In the genomic region with DNA sequence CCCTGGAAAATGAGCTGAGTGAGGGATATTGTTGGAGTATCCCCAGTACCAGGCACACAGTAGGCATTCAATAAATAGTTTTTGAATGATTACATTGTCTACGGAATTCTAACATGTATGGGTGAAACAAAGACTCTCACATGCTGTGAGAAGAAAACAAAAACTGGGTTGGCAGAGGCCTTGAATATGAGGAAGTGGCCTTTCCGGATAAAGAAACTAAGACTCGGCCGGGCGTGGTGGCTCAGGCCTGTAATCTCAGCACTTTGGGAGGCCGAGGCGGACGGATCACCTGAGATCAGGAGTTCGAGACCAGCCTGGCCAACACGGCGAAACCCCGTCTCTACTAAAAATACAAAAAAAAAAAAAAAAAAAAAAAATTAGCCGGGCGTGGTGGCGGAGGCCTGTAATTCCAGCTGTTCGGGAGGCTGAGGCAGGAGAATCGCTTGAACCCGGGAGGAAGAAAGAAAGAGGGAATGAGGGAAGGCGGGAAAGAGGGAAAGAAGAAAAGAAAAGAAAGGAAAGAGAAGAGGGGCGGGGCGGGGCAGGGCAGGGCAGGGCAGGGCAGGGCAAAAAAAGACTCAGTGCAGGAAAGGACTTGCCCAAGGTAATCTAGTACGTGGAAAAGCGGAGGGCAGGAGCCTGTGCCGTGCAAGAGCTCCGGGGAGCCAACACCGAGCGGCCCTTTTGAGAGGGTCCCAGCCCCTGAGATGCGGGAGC, we compare ENCODE assay signal across 8 cellular contexts. TPM values are rescaled to one million over a fixed set of nuclear protein-coding genes. Genes with fewer than 3 reads are reported as not detected.
DNase-seq lines count a peak whose midpoint lies in the region; ATAC-seq and TF ChIP-seq lines count a peak whose summit lies in the region.

No MANE protein-coding gene starts in this region.

- peak overlapping the region; percentile 90 for H3K27ac ChIP-seq in lower lobe of right lung

- H3K4me1 Mint-ChIP-seq in MCF 10A (ENCODE audit: insufficient read depth, unreplicated experiment): peaks cover 14% of the 10 kb centered on the region
- peaks cover 13% of the 10 kb centered on the region for H3K4me1 Mint-ChIP-seq in type B pancreatic cell (ENCODE audit: unreplicated experiment)

- H3K27me3 ChIP-seq in BJ (ENCODE audit: control insufficient read depth, insufficient read depth, low read length) (peaks cover 2% of the 10 kb centered on the region; the same call in 1 of the 2 replicates), lower lobe of right lung (ENCODE audit: low read depth) (no peaks in the 10 kb centered on the region)

- no peaks in the 10 kb centered on the region for H3K36me3 ChIP-seq in BJ (ENCODE audit: control insufficient read depth, insufficient read depth, low read length)
- H3K36me3 ChIP-seq in lower lobe of right lung: no peaks in the 10 kb centered on the region

- ATAC-seq in GM21717 (IDR thresholded peaks at IDR 0.05; ENCODE audit: unreplicated experiment) (peak; percentile 20), lower lobe of right lung (peak in 1 of 2 donors; percentile 18), GM19463 (IDR thresholded peaks at IDR 0.05; ENCODE audit: unreplicated experiment) (no peak)

- peaks cover 15% of the 10 kb centered on the region for H3K4me1 ChIP-seq in lower lobe of right lung

- H3K36me3 Mint-ChIP-seq in MCF 10A (ENCODE audit: insufficient read depth, unreplicated experiment): peaks cover 7% of the 10 kb centered on the region
- H3K36me3 Mint-ChIP-seq in type B pancreatic cell: peaks cover 3% of the 10 kb centered on the region

- H3K4me3 ChIP-seq in BJ (ENCODE audit: low read depth, low read length) (peak overlapping the region; percentile 65), lower lobe of right lung (peak overlapping the region; percentile 86)

- DNase-seq in BJ (ENCODE audit: low read depth) (no peak), NCI-H69 (lab: John Stamatoyannopoulos, UW) (peak; percentile 1), MCF 10A (ENCODE audit: unreplicated experiment) (peak; percentile 9), lower lobe of right lung (peak; percentile 62), type B pancreatic cell (ENCODE audit: extremely low spot score, unreplicated experiment) (no peak), DMS114 treated with DMSO at 0.1 percent for 48 hours (lab: John Stamatoyannopoulos, UW; ENCODE audit: unreplicated experiment) (no peak)

- H3K9me3 ChIP-seq in lower lobe of right lung: no peaks in the 10 kb centered on the region

- BruUV-seq in MCF 10A (replicated peaks; lab: Mats Ljungman, UMichigan): TSS peak; percentile 72

- H3K27me3 Mint-ChIP-seq in MCF 10A (ENCODE audit: insufficient read depth, unreplicated experiment) (no peaks in the 10 kb centered on the region), type B pancreatic cell (no peaks in the 10 kb centered on the region)

- H3K27ac Mint-ChIP-seq in MCF 10A (ENCODE audit: low read depth, unreplicated experiment) (peak overlapping the region; percentile 98), type B pancreatic cell (peak overlapping the region; percentile 99)

- no peak for TF ChIP-seq CTCF in BJ (IDR thresholded peaks at IDR 0.05; ENCODE audit: insufficient read depth, low read depth, low read length)
- TF ChIP-seq CTCF in MCF 10A (IDR thresholded peaks at IDR 0.05; ENCODE audit: unreplicated experiment): no peak
- TF ChIP-seq CTCF in lower lobe of right lung (IDR thresholded peaks at IDR 0.05): no peak
- no peak for TF ChIP-seq CTCF in type B pancreatic cell (conservative IDR thresholded peaks at IDR 0.05)

- CTCF ChIA-PET in BJ (lab: Yijun Ruan, JAX): interaction anchor here (0.8 to 2.2 kb wide), 7 partner anchors 9 to 61 kb away, joined by 3 to 12 read pairs (median 4); no protein-coding TSS in a partner anchor
- CTCF ChIA-PET in MCF 10A (lab: Yijun Ruan, JAX): interaction anchor here (0.6 to 1.4 kb wide), 11 partner anchors 15 to 598 kb away, joined by 3 to 7 read pairs (median 3); a partner anchor contains a TSS

- intact Hi-C loops in MCF 10A (cut with micrococcal nuclease): loop anchor here (10.0 kb wide), 1 partner anchor 329 kb away; a partner anchor contains a TSS
- intact Hi-C loops in lower lobe of right lung (cut with DNase I): no loop called here

- H3K9me3 Mint-ChIP-seq in MCF 10A (ENCODE audit: unreplicated experiment) (no peaks in the 10 kb centered on the region), type B pancreatic cell (no peaks in the 10 kb centered on the region)

- H3K4me3 Mint-ChIP-seq in MCF 10A (ENCODE audit: unreplicated experiment) (peak overlapping the region; percentile 94), type B pancreatic cell (peak overlapping the region; percentile 97)

- POLR2A ChIA-PET in BJ (lab: Charles Lee): interaction anchor here (0.6 to 0.9 kb wide), 3 partner anchors 16 to 373 kb away, joined by 3 to 5 read pairs (median 3); no protein-coding TSS in a partner anchor
- POLR2A ChIA-PET in MCF 10A (lab: Yijun Ruan, JAX): interaction anchor here (0.5 to 1.4 kb wide), 30 partner anchors 8 to 1464 kb away, joined by 3 to 21 read pairs (median 3); a partner anchor contains a TSS

RNA-seq across cellular contexts. Expression of a gene that starts 0.7 kb away (rescaled TPM):
- polyA plus RNA-seq in BJ (2011; rRNA removed): 5.4 and 12.0 TPM in 2 replicates
- polyA minus RNA-seq in BJ (2011; rRNA and poly(A)+ RNA removed): 4.7 and 6.9 TPM in 2 replicates
- total RNA-seq in MCF 10A (2022): 41.4 and 53.9 TPM in 2 replicates
- 19.7 TPM for total RNA-seq in lower lobe of right lung
- 20.5 and 29.7 TPM in 2 replicates for total RNA-seq in type B pancreatic cell (ENCODE audit: low replicate concordance)

RNA-seq across cellular contexts. Expression of a gene that starts 20.2 kb away (rescaled TPM):
- polyA plus RNA-seq in BJ (2011; rRNA removed): not detected in 2 replicates
- not detected in 2 replicates for polyA minus RNA-seq in BJ (2011; rRNA and poly(A)+ RNA removed)
- total RNA-seq in MCF 10A (2022) (not detected in 2 replicates), lower lobe of right lung (0.18 TPM), type B pancreatic cell (ENCODE audit: low replicate concordance) (not detected in 2 replicates)

Comparison
In these comparisons a context has a peak if more than half of its experiments do, and no peak if none do; other contexts are left out.
1. DNase-seq: peak in NCI-H69 (single experiment), MCF 10A (single experiment) and lower lobe of right lung (single experiment); none in BJ (single experiment), type B pancreatic cell (single experiment) and DMS114 treated with DMSO at 0.1 percent for 48 hours (single experiment).